Comparison of ENCODE assay signal across 21 cellular contexts in genomic region chr21:45632165-45632896, GRCh38. TPM values are rescaled to one million over a fixed set of nuclear protein-coding genes. Genes with fewer than 3 reads are reported as not detected.
DNase-seq lines count a peak whose midpoint lies in the region; ATAC-seq and TF ChIP-seq lines count a peak whose summit lies in the region.
"Had no signal": no experiment of that assay in that cellular context is flagged by ENCODE, and none has a peak within 500 bp of the region (broad histone marks: within the 10 kb centered on the region; RNA-seq: fewer than 3 reads in every experiment).

No MANE protein-coding gene starts in this region.

- H3F3A ChIP-seq in SK-N-SH (replicated peaks; ENCODE audit: insufficient read depth) = peaks cover 9% of the 10 kb centered on the region

- H3K9me2 ChIP-seq in SK-N-SH = no peaks in the 10 kb centered on the region

- H3K4me2 ChIP-seq in SK-N-SH = no peak overlapping the region

- TF ChIP-seq EP300 in SK-N-SH (IDR thresholded peaks at IDR 0.05; ENCODE audit: borderline replicate concordance in 1 of 2, low read depth in 1 of 2, low read length in 1 of 2) = no peak

- H4K20me1 ChIP-seq in SK-N-SH (ENCODE audit: insufficient read depth) = no peaks in the 10 kb centered on the region

- no peak overlapping the region for H3K4me3 Mint-ChIP-seq in activated B cell treated with CpG ODN at 0.5 μM for 24 hours
- H3K4me3 Mint-ChIP-seq in naive thymus-derived CD8-positive, alpha-beta T cell = peak overlapping the region in 4 of 10 donors; percentile 4 to 46 (median 26)
- H3K4me3 Mint-ChIP-seq: activated naive CD8-positive, alpha-beta T cell treated with anti-CD3 and anti-CD28 coated beads, Interleukin-2, amount 50 U/mL, for 24 hours; stimulated activated naive B cell treated with anti-CD40 and anti-IgM and Interleukin-4, amounts not matched to agents 10 μg/mL and 1 μg/mL and 100 μg/mL, for 72 hours had no signal

- DNase-seq in SK-N-SH (peak; percentile 6), GM13976 (ENCODE audit: low spot score) (peak; percentile 62), activated B cell treated with CpG ODN at 0.5 μM for 24 hours (no peak), hypothalamus (lab: John Stamatoyannopoulos, UW) (no peak), DMS153 (lab: John Stamatoyannopoulos, UW) (no peak)
- no peak for DNase-seq in naive thymus-derived CD8-positive, alpha-beta T cell
- no peak for DNase-seq in stimulated activated CD4-positive, alpha-beta T cell treated with anti-CD3 and anti-CD28 coated beads, Interleukin-4, amount 100 ng/mL, for 1 hour
- DNase-seq: activated CD4-positive, alpha-beta T cell treated with anti-CD3 and anti-CD28 coated beads, Interleukin-2, amount 50 U/mL, for 48 hours; activated naive CD8-positive, alpha-beta T cell treated with anti-CD3 and anti-CD28 coated beads, Interleukin-2, amount 50 U/mL, for 24 hours; BE2C; brain microvascular endothelial cell; Kasumi-1; NCI-H1092 treated with DMSO at 0.1 percent for 48 hours; NCI-H2107; NCI-H510A; sigmoid colon; stimulated activated naive B cell treated with anti-CD40 and anti-IgM and Interleukin-4, amounts not matched to agents 10 μg/mL and 1 μg/mL and 100 μg/mL, for 72 hours; transverse colon had no signal

- H3K27me3 ChIP-seq in SK-N-SH (ENCODE audit: insufficient read depth) = no peaks in the 10 kb centered on the region; the same call in 1 of the 2 replicates
- H3K27me3 ChIP-seq: BE2C, brain microvascular endothelial cell, ovary, sigmoid colon, transverse colon had no signal

- H2AFZ ChIP-seq in SK-N-SH (ENCODE audit: low read depth) = no peak overlapping the region

- POLR2A ChIA-PET in SK-N-SH (lab: Yijun Ruan, JAX) = no interaction called here
- POLR2A ChIA-PET in activated B cell treated with CpG ODN at 0.5 μM for 24 hours (lab: Charles Lee) = no interaction called here
- POLR2A ChIA-PET in naive thymus-derived CD8-positive, alpha-beta T cell (lab: Charles Lee) = no interaction called here

- H3K4me1 ChIP-seq in SK-N-SH (ENCODE audit: control insufficient read depth in 1 of 2, insufficient read depth in 2 of 2, low read depth in 1 of 2, low read length in 1 of 2) = peaks cover 0 to 5% of the 10 kb centered on the region in 2 experiments; a peak in 1 of 4 replicates
- H3K4me1 ChIP-seq: sigmoid colon, transverse colon had no signal

- H3K27ac ChIP-seq in SK-N-SH (ENCODE audit: low read depth in 2 of 2, low read length in 1 of 2) = no peak overlapping the region
- H3K27ac ChIP-seq: 22Rv1, brain microvascular endothelial cell, ovary, sigmoid colon, transverse colon had no signal

- H3K36me3 Mint-ChIP-seq in activated B cell treated with CpG ODN at 0.5 μM for 24 hours (ENCODE audit: low read depth) = no peaks in the 10 kb centered on the region
- no peaks in the 10 kb centered on the region for H3K36me3 Mint-ChIP-seq in naive thymus-derived CD8-positive, alpha-beta T cell
- H3K36me3 Mint-ChIP-seq: stimulated activated naive B cell treated with anti-CD40 and anti-IgM and Interleukin-4, amounts not matched to agents 10 μg/mL and 1 μg/mL and 100 μg/mL, for 72 hours had no signal

- 87% methylated on average over 10 of the region's 18 CpGs for WGBS in SK-N-SH (ENCODE audit: low lambda C conversion rate)

- no peak overlapping the region for H3K9ac ChIP-seq in SK-N-SH

- peaks cover 7% of the 10 kb centered on the region for H3K27me3 Mint-ChIP-seq in activated B cell treated with CpG ODN at 0.5 μM for 24 hours
- H3K27me3 Mint-ChIP-seq in naive thymus-derived CD8-positive, alpha-beta T cell = peaks cover 0 to 4% (median 2%) of the 10 kb centered on the region in 5 donors

- H3K27ac Mint-ChIP-seq in activated B cell treated with CpG ODN at 0.5 μM for 24 hours = no peak overlapping the region
- peak overlapping the region in 4 of 10 donors; percentile 55 to 73 (median 70) for H3K27ac Mint-ChIP-seq in naive thymus-derived CD8-positive, alpha-beta T cell
- H3K27ac Mint-ChIP-seq: activated naive CD8-positive, alpha-beta T cell treated with anti-CD3 and anti-CD28 coated beads, Interleukin-2, amount 50 U/mL, for 24 hours; stimulated activated naive B cell treated with anti-CD40 and anti-IgM and Interleukin-4, amounts not matched to agents 10 μg/mL and 1 μg/mL and 100 μg/mL, for 72 hours had no signal

- ATAC-seq in SK-N-SH treated with all-trans-retinoic acid at 6 μM for 48 hours = no peak
- ATAC-seq in activated B cell treated with CpG ODN at 0.5 μM for 24 hours (ENCODE audit: low read depth) = peak; percentile 68
- ATAC-seq in naive thymus-derived CD8-positive, alpha-beta T cell = peak; percentile 46 to 81
- ATAC-seq: activated naive CD8-positive, alpha-beta T cell treated with anti-CD3 and anti-CD28 coated beads, Interleukin-2, amount 50 U/mL, for 24 hours had no signal

- no peaks in the 10 kb centered on the region for H3K36me3 ChIP-seq in SK-N-SH (replicated peaks in 1 of 2; ENCODE audit: control insufficient read depth in 1 of 2, insufficient read depth in 2 of 2, low read length in 1 of 2)
- H3K36me3 ChIP-seq: BE2C, brain microvascular endothelial cell, ovary, sigmoid colon, transverse colon had no signal

- no peak for TF ChIP-seq RAD21 in SK-N-SH (IDR thresholded peaks at IDR 0.05; ENCODE audit: low read length)

- H3K9me3 Mint-ChIP-seq in activated B cell treated with CpG ODN at 0.5 μM for 24 hours = no peaks in the 10 kb centered on the region
- H3K9me3 Mint-ChIP-seq in naive thymus-derived CD8-positive, alpha-beta T cell = no peaks in the 10 kb centered on the region
- H3K9me3 Mint-ChIP-seq: activated naive CD8-positive, alpha-beta T cell treated with anti-CD3 and anti-CD28 coated beads, Interleukin-2, amount 50 U/mL, for 24 hours; stimulated activated naive B cell treated with anti-CD40 and anti-IgM and Interleukin-4, amounts not matched to agents 10 μg/mL and 1 μg/mL and 100 μg/mL, for 72 hours had no signal

- CTCF ChIA-PET in SK-N-SH (lab: Yijun Ruan, JAX) (no interaction called here), activated B cell treated with CpG ODN at 0.5 μM for 24 hours (lab: Charles Lee) (no interaction called here)

- peaks cover 15% of the 10 kb centered on the region for H3K4me1 Mint-ChIP-seq in activated B cell treated with CpG ODN at 0.5 μM for 24 hours
- peaks cover 4 to 23% (median 9%) of the 10 kb centered on the region in 4 donors for H3K4me1 Mint-ChIP-seq in naive thymus-derived CD8-positive, alpha-beta T cell

- in situ Hi-C loops in GM13976 (cut with MboI; ENCODE audit: low sequenced_read_pairs, unreplicated experiment) = no loop called here

- no peak overlapping the region for H3K4me3 ChIP-seq in SK-N-SH (ENCODE audit: low read depth in 2 of 2, low read length in 1 of 2)
- H3K4me3 ChIP-seq: ovary, sigmoid colon, transverse colon had no signal

- H3K9me3 ChIP-seq in SK-N-SH = no peaks in the 10 kb centered on the region
- H3K9me3 ChIP-seq: BE2C, ovary, sigmoid colon, transverse colon had no signal

- intact Hi-C loops in activated B cell treated with CpG ODN at 0.5 μM for 24 hours (cut with micrococcal nuclease) = no loop called here

- TF ChIP-seq CTCF in SK-N-SH (IDR thresholded peaks at IDR 0.05) = no peak
- no peak for TF ChIP-seq CTCF in GM13976 (IDR thresholded peaks at IDR 0.05; ENCODE audit: borderline replicate concordance, control extremely low read depth, extremely low read depth, insufficient read depth, missing control alignments)
- no peak for TF ChIP-seq CTCF in activated B cell treated with CpG ODN at 0.5 μM for 24 hours (IDR thresholded peaks at IDR 0.05)

- H3K79me2 ChIP-seq in SK-N-SH (ENCODE audit: insufficient read depth) = no peaks in the 10 kb centered on the region

TF ChIP-seq in SK-N-SH, 30 proteins besides CTCF, POLR2A, EP300 and RAD21 (continues in another document):
- TF ChIP-seq, protein P1, sequence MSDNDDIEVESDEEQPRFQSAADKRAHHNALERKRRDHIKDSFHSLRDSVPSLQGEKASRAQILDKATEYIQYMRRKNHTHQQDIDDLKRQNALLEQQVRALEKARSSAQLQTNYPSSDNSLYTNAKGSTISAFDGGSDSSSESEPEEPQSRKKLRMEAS (IDR thresholded peaks at IDR 0.05; ENCODE audit: low read depth) = no peak
- no peak for TF ChIP-seq FOXM1 (IDR thresholded peaks at IDR 0.05; ENCODE audit: low read depth)
- TF ChIP-seq NRF1 (IDR thresholded peaks at IDR 0.05; ENCODE audit: low read depth, low read length) = no peak
- no peak for TF ChIP-seq FOSL2 (IDR thresholded peaks at IDR 0.05; ENCODE audit: borderline replicate concordance, low read depth)
- TF ChIP-seq, protein P2, sequence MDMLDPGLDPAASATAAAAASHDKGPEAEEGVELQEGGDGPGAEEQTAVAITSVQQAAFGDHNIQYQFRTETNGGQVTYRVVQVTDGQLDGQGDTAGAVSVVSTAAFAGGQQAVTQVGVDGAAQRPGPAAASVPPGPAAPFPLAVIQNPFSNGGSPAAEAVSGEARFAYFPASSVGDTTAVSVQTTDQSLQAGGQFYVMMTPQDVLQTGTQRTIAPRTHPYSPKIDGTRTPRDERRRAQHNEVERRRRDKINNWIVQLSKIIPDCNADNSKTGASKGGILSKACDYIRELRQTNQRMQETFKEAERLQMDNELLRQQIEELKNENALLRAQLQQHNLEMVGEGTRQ (IDR thresholded peaks at IDR 0.05; ENCODE audit: borderline replicate concordance, low read depth, low read length) = no peak

TF ChIP-seq in SK-N-SH treated with all-trans-retinoic acid at 6 μM for 48 hours, 23 proteins besides CTCF, POLR2A, EP300 and RAD21 (continues in another document):
- TF ChIP-seq ESRRG (CRISPR knock-in tag; IDR thresholded peaks at IDR 0.05) (no peak), ZNF8 (CRISPR knock-in tag; IDR thresholded peaks at IDR 0.05) (no peak), TCF4 (CRISPR knock-in tag; IDR thresholded peaks at IDR 0.05; ENCODE audit: borderline replicate concordance) (no peak), PPARA (CRISPR knock-in tag; IDR thresholded peaks at IDR 0.05; ENCODE audit: borderline replicate concordance) (no peak), ZC3H10 (CRISPR knock-in tag; IDR thresholded peaks at IDR 0.05) (no peak), GLIS3 (CRISPR knock-in tag; IDR thresholded peaks at IDR 0.05) (no peak)

RNA-seq across cellular contexts. Expression of gene PCBP3, which starts 11.2 kb away (rescaled TPM):
- polyA plus RNA-seq in SK-N-SH (2012; rRNA removed) = 4.2 and 9.5 TPM in 2 replicates
- 5.8 and 7.4 TPM in 2 replicates for polyA plus RNA-seq in SK-N-SH (2012; cell fraction: cytosol; rRNA removed)
- 16.9 and 21.5 TPM in 2 replicates for polyA plus RNA-seq in SK-N-SH (2012; cell fraction: nucleus; rRNA removed)
- not detected in 2 replicates for total RNA-seq in activated B cell treated with CpG ODN at 0.5 μM for 24 hours
- total RNA-seq in naive thymus-derived CD8-positive, alpha-beta T cell = under 1 TPM in 1 of 2 experiments, not detected in 1; 0.47 TPM
- 1 to 10 TPM in 2 of 3 donors, under 1 TPM in 1; 0.82 to 2.3 (median 1.1) TPM for polyA plus RNA-seq in naive thymus-derived CD8-positive, alpha-beta T cell

Comparison
In these comparisons a context has a peak if more than half of its experiments do, and no peak if none do; other contexts are left out.
1. DNase-seq: peak in SK-N-SH (single experiment) and GM13976 (single experiment); none in activated B cell treated with CpG ODN at 0.5 μM for 24 hours (single experiment), naive thymus-derived CD8-positive, alpha-beta T cell (0 of 10), stimulated activated CD4-positive, alpha-beta T cell treated with anti-CD3 and anti-CD28 coated beads, Interleukin-4, amount 100 ng/mL, for 1 hour (single experiment), hypothalamus (0 of 51) and DMS153 (single experiment).